11 cellular contexts compared by ENCODE assay signal in genomic region chr7:29265208-29265923, GRCh38.
A peak's percentile ranks its signal among the peaks of the same experiment; 100 is the strongest.
DNase-seq lines count a peak whose midpoint lies in the region; FAIRE-seq and TF ChIP-seq lines count a peak whose summit lies in the region.
"Had no signal": no experiment of that assay in that cellular context is flagged by ENCODE, and none has a peak within 500 bp of the region (broad histone marks: within the 10 kb centered on the region; RNA-seq: fewer than 3 reads in every experiment).

No MANE protein-coding gene starts in this region.

- no peaks in the 10 kb centered on the region for H3K9me3 ChIP-seq in kidney (ENCODE audit: control insufficient read depth in 1 of 2, low read length in 2 of 2)

- no peak overlapping the region for H3K4me3 ChIP-seq in kidney (ENCODE audit: low read length in 2 of 2)

- no peak for TF ChIP-seq CTCF in kidney (IDR thresholded peaks at IDR 0.05; ENCODE audit: borderline replicate concordance, extremely low read depth, insufficient read depth)

- intact Hi-C loops in kidney (cut with DNase I): no loop called here

- DNase-seq in AG20443 (ENCODE audit: low spot score) (peak; percentile 20), HCEC 1CT (peak; percentile 9), astrocyte of the hippocampus (ENCODE audit: low read depth, low spot score) (peak; percentile 55), kidney (no peak), substantia nigra (lab: John Stamatoyannopoulos, UW) (no peak), NCI-H446 treated with DMSO at 0.1 percent for 48 hours (lab: John Stamatoyannopoulos, UW) (no peak), NCI-H2171 (lab: John Stamatoyannopoulos, UW) (no peak), COLO829 (ENCODE audit: low spot score) (no peak)
- DNase-seq: mesendoderm, NCI-H510A treated with DMSO at 0.1 percent for 48 hours had no signal

- peaks cover 6 to 8% of the 10 kb centered on the region in 2 donors for H3K4me1 ChIP-seq in kidney (ENCODE audit: control insufficient read depth in 1 of 2, insufficient read depth in 1 of 2, low read depth in 1 of 2, low read length in 2 of 2)

- peak overlapping the region; percentile 23 to 56 for H3K27ac ChIP-seq in kidney (ENCODE audit: low read depth in 2 of 2, low read length in 2 of 2)
- no peak overlapping the region for H3K27ac ChIP-seq in substantia nigra (ENCODE audit: low read depth, low read length, poor library complexity, severe bottlenecking)

- H3K36me3 ChIP-seq in kidney (ENCODE audit: control insufficient read depth in 1 of 2, insufficient read depth in 2 of 2, low read length in 2 of 2): no peaks in the 10 kb centered on the region

- no peak overlapping the region for H3K9ac ChIP-seq in kidney (ENCODE audit: low read length in 2 of 2)

- FAIRE-seq in kidney (lab: Jason Lieb, UNC): no peak
- FAIRE-seq: HTR-8/SVneo had no signal

Comparison
In these comparisons a context has a peak if more than half of its experiments do, and no peak if none do; other contexts are left out.
1. DNase-seq: peak in AG20443 (single experiment), HCEC 1CT (single experiment) and astrocyte of the hippocampus (single experiment); none in kidney (single experiment), substantia nigra (0 of 49), NCI-H446 treated with DMSO at 0.1 percent for 48 hours (single experiment), NCI-H2171 (single experiment) and COLO829 (single experiment).